Comparison of ENCODE assay signal across 26 cellular contexts in the genomic region with DNA sequence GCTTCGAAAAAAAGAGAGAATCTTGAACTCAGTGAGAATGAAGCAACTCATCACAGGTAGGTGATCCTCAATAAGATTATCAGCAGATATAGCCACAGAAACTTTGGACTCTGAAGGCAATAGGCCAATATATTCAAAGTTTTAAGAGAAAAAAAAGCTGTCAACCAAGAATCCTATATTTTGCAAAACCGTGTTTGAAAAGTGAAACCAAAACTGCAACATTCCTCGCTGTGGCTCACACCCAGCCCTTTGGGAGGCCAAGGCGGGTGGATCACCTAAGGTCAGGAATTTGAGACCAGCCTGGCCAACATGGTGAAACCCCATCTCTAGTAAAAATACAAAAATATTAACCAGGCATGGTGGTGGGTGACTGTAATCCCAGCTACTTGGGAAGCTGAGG.
"Had no signal": no experiment of that assay in that cellular context is flagged by ENCODE, and none has a peak within 500 bp of the region (broad histone marks: within the 10 kb centered on the region; RNA-seq: fewer than 3 reads in every experiment).

No MANE protein-coding gene starts in this region.

- H3K4me3 ChIP-seq: ascending aorta, PC-9, SJCRH30, SK-N-MC had no signal

- H2AFZ ChIP-seq: PC-9 had no signal

- FAIRE-seq: RCC 7860 had no signal

- H3K9ac ChIP-seq: KMS-11 had no signal

- H3K27me3 ChIP-seq: ascending aorta, SJCRH30 had no signal

- ATAC-seq: activated CD8-positive, alpha-beta T cell treated with anti-CD3 and anti-CD28 coated beads, Interleukin-2, amount 10 ng/mL, durations not matched to agents 7 days and 5 days had no signal

- H3K4me1 ChIP-seq: ascending aorta, SJCRH30 had no signal

- H3K4me2 ChIP-seq: KMS-11, PC-9 had no signal

- H3K27ac Mint-ChIP-seq: activated CD4-positive, alpha-beta T cell treated with anti-CD3 and anti-CD28 coated beads, Interleukin-2, amount 10 ng/mL, durations not matched to agents 7 days and 5 days; activated CD8-positive, alpha-beta T cell treated with anti-CD3 and anti-CD28 coated beads, Interleukin-2, amount 10 ng/mL, durations not matched to agents 7 days and 5 days; activated naive CD4-positive, alpha-beta T cell treated with anti-CD3 and anti-CD28 coated beads, Interleukin-2, amount 50 U/mL, for 24 hours; activated naive CD8-positive, alpha-beta T cell treated with anti-CD3 and anti-CD28 coated beads, Interleukin-2, amount 10 ng/mL, durations not matched to agents 7 days and 5 days; activated T-cell treated with anti-CD3 and anti-CD28 coated beads, Interleukin-2, amount 50 U/mL, for 24 hours; activated T-helper 2 cell treated with anti-CD3 and anti-CD28 coated beads, Interferon-gamma antibody, Interleukin-2, Interleukin-4, amounts not matched to agents 10 μg/mL and 5 μg/mL and 100 μg/mL, durations not matched to agents 14 hours and 24 hours and 36 hours had no signal

- H3K9me3 ChIP-seq: SJCRH30 had no signal

- H3K4me3 Mint-ChIP-seq: activated CD4-positive, alpha-beta T cell treated with anti-CD3 and anti-CD28 coated beads, Interleukin-2, amount 10 ng/mL, durations not matched to agents 7 days and 5 days; activated CD8-positive, alpha-beta T cell treated with anti-CD3 and anti-CD28 coated beads, Interleukin-2, amount 10 ng/mL, durations not matched to agents 7 days and 5 days; activated naive CD4-positive, alpha-beta T cell treated with anti-CD3 and anti-CD28 coated beads, Interleukin-2, amount 50 U/mL, for 24 hours; activated naive CD8-positive, alpha-beta T cell treated with anti-CD3 and anti-CD28 coated beads, Interleukin-2, amount 10 ng/mL, durations not matched to agents 7 days and 5 days; activated T-cell treated with anti-CD3 and anti-CD28 coated beads, Interleukin-2, amount 50 U/mL, for 24 hours had no signal

- H3K36me3 ChIP-seq: ascending aorta, SJCRH30 had no signal

- H3K27me3 Mint-ChIP-seq: activated naive CD8-positive, alpha-beta T cell treated with anti-CD3 and anti-CD28 coated beads, Interleukin-2, amount 10 ng/mL, durations not matched to agents 7 days and 5 days; activated T-cell treated with anti-CD3 and anti-CD28 coated beads, Interleukin-2, amount 50 U/mL, for 24 hours had no signal

- H3K4me1 Mint-ChIP-seq: activated naive CD4-positive, alpha-beta T cell treated with anti-CD3 and anti-CD28 coated beads, Interleukin-2, amount 50 U/mL, for 24 hours; activated naive CD8-positive, alpha-beta T cell treated with anti-CD3 and anti-CD28 coated beads, Interleukin-2, amount 10 ng/mL, durations not matched to agents 7 days and 5 days had no signal

- H3K27ac ChIP-seq: ascending aorta, KMS-11, PC-9, SJCRH30, SK-N-MC had no signal

- DNase-seq: activated CD4-positive, alpha-beta T cell treated with anti-CD3 and anti-CD28 coated beads, Interleukin-2, amount 10 ng/mL, durations not matched to agents 7 days and 5 days; activated CD4-positive, alpha-beta T cell treated with anti-CD3 and anti-CD28 coated beads, Interleukin-2, amount 50 U/mL, for 48 hours; activated CD8-positive, alpha-beta T cell treated with anti-CD3 and anti-CD28 coated beads, Interleukin-2, amount 10 ng/mL, durations not matched to agents 7 days and 5 days; activated gamma-delta T cell; activated naive CD4-positive, alpha-beta T cell treated with Interleukin-2 at 50 U/mL for 16 hours; activated naive CD8-positive, alpha-beta T cell treated with anti-CD3 and anti-CD28 coated beads, Interleukin-2, amount 10 ng/mL, durations not matched to agents 7 days and 5 days; activated T-cell treated with anti-CD3 and anti-CD28 coated beads, Interleukin-2, amount 50 U/mL, for 24 hours; amygdala; NCI-H1105; NCI-H1436; NCI-H1694; NCI-H1930; NCI-H2081 treated with DMSO at 0.1 percent for 48 hours; NCI-H345; NCI-H524 treated with DMSO at 0.1 percent for 48 hours; NK-92 treated with Interleukin-12 subunit alpha and Interleukin-12 subunit beta, amount 100 ng/mL, for 24 hours; PC-9; SHP77; SJCRH30; T1000 had no signal
